In the genomic region with DNA sequence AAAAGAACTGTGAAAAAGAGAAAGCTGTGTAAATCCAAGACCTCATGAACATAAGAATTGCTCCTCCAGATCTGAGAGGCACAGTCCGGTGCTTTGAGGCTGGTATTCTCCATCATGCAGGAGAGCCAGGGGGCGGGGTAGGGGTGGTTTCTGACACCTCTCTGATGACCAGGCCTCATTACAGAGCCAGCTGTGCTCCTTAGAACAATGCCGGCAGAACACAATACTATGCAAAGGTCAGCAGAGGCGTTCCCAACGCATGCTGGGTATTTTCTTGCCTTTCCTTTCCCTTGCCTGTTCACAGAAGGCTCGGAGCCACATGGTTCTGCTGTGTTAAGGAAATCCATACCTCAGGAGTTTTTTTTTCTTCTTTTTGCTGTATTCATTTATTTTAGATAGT, we compare ENCODE assay signal across 22 cellular contexts.
DNase-seq lines count a peak whose midpoint lies in the region; ATAC-seq, FAIRE-seq and TF ChIP-seq lines count a peak whose summit lies in the region.
"Had no signal": no experiment of that assay in that cellular context is flagged by ENCODE, and none has a peak within 500 bp of the region (broad histone marks: within the 10 kb centered on the region; RNA-seq: fewer than 3 reads in every experiment).

No MANE protein-coding gene starts in this region.

- no peak overlapping the region for H3K14ac ChIP-seq in H1 (ENCODE audit: insufficient read length)

- H3K36me3 Mint-ChIP-seq in nephron progenitor cell (ENCODE audit: low read depth): no peaks in the 10 kb centered on the region
- no peaks in the 10 kb centered on the region for H3K36me3 Mint-ChIP-seq in Caco-2 (ENCODE audit: insufficient read depth, unreplicated experiment)
- H3K36me3 Mint-ChIP-seq: CD8-positive, alpha-beta T cell; IgD-negative memory B cell had no signal

- H3K27ac ChIP-seq in H1 (ENCODE audit: low read depth, low read length) (no peak overlapping the region), SK-N-SH (ENCODE audit: low read depth in 2 of 2, low read length in 1 of 2) (no peak overlapping the region), WERI-Rb-1 (no peak overlapping the region)
- H3K27ac ChIP-seq: SJSA1 had no signal

- no peak overlapping the region for H3K4me2 ChIP-seq in H1 (ENCODE audit: insufficient read depth in 1 of 2, low read depth in 2 of 2, low read length in 2 of 2)
- no peak overlapping the region for H3K4me2 ChIP-seq in SK-N-SH

- no peak overlapping the region for H3K18ac ChIP-seq in H1 (ENCODE audit: extremely low read depth, low read length)

- H3F3A ChIP-seq in SK-N-SH (replicated peaks; ENCODE audit: insufficient read depth): no peaks in the 10 kb centered on the region

- H2BK20ac ChIP-seq in H1 (ENCODE audit: low read length): no peak overlapping the region

- H3K4me1 Mint-ChIP-seq in nephron progenitor cell (peaks cover 28% of the 10 kb centered on the region), Caco-2 (ENCODE audit: low read depth, unreplicated experiment) (no peaks in the 10 kb centered on the region)
- H3K4me1 Mint-ChIP-seq: IgD-negative memory B cell had no signal

- TF ChIP-seq CTCF in H1 (IDR thresholded peaks at IDR 0.05; ENCODE audit: control extremely low read depth in 1 of 3, insufficient read depth in 1 of 3, low read depth in 1 of 3, low read length in 3 of 3) (no peak), nephron progenitor cell (IDR thresholded peaks at IDR 0.05) (no peak), omental fat pad (IDR thresholded peaks at IDR 0.05) (no peak), Caco-2 (IDR thresholded peaks at IDR 0.05; ENCODE audit: insufficient read depth in 1 of 2, low read depth in 1 of 2, low read length in 1 of 2, severe bottlenecking in 1 of 2, unreplicated experiment in 1 of 2) (no peak), SK-N-SH (IDR thresholded peaks at IDR 0.05) (no peak), WERI-Rb-1 (IDR thresholded peaks at IDR 0.05; ENCODE audit: low read depth, low read length) (no peak)

- H2BK15ac ChIP-seq in H1 (ENCODE audit: low read length): no peak overlapping the region

- H3K4ac ChIP-seq in H1 (replicated peaks; ENCODE audit: insufficient read length, low read depth, low read length): no peak overlapping the region

- H2BK5ac ChIP-seq in H1 (ENCODE audit: low read depth, low read length): no peak overlapping the region

- H3K27me3 Mint-ChIP-seq in nephron progenitor cell (ENCODE audit: low read depth, poor library complexity) (peaks cover 20% of the 10 kb centered on the region), Caco-2 (ENCODE audit: insufficient read depth, unreplicated experiment) (peaks cover 4% of the 10 kb centered on the region)

- intact Hi-C loops in Caco-2 (cut with micrococcal nuclease; ENCODE audit: unreplicated experiment): no loop called here

- no peak; a peak in 1 of 4 replicates for TF ChIP-seq RAD21 in H1 (IDR thresholded peaks at IDR 0.05 in 1 of 2, conservative IDR thresholded peaks at IDR 0.05 in 1 of 2; ENCODE audit: low read depth in 2 of 2, low read length in 2 of 2)
- TF ChIP-seq RAD21 in SK-N-SH (IDR thresholded peaks at IDR 0.05; ENCODE audit: low read length): no peak

- no peak overlapping the region for H2AK5ac ChIP-seq in H1 (ENCODE audit: low read depth, low read length)

- H3K79me1 ChIP-seq in H1 (ENCODE audit: low read depth, low read length): no peaks in the 10 kb centered on the region

- no peak overlapping the region for H3K4me3 Mint-ChIP-seq in nephron progenitor cell
- H3K4me3 Mint-ChIP-seq in Caco-2 (ENCODE audit: unreplicated experiment): no peak overlapping the region
- H3K4me3 Mint-ChIP-seq: CD8-positive, alpha-beta T cell; HFFc6; IgD-negative memory B cell had no signal

- no peak for TF ChIP-seq POLR2A in H1 (IDR thresholded peaks at IDR 0.05; ENCODE audit: control extremely low read depth in 1 of 2, low read depth in 2 of 2, low read length in 2 of 2)

- TF ChIP-seq EP300 in H1 (IDR thresholded peaks at IDR 0.05; ENCODE audit: borderline replicate concordance in 1 of 2, low read depth in 2 of 2, low read length in 2 of 2) (no peak), SK-N-SH (IDR thresholded peaks at IDR 0.05; ENCODE audit: borderline replicate concordance in 1 of 2, low read depth in 1 of 2, low read length in 1 of 2) (no peak)

- H3K9me3 ChIP-seq in H1 (ENCODE audit: insufficient read depth in 2 of 2, low read depth in 1 of 2, low read length in 1 of 2) (no peaks in the 10 kb centered on the region), Caco-2 (no peaks in the 10 kb centered on the region), SK-N-SH (no peaks in the 10 kb centered on the region), WERI-Rb-1 (ENCODE audit: severe bottlenecking) (no peaks in the 10 kb centered on the region)
- H3K9me3 ChIP-seq: SJSA1 had no signal

- FAIRE-seq in H1 (lab: Jason Lieb, UNC): peak; percentile 88
- FAIRE-seq: GM18507, H54 had no signal

- H3K9me3 Mint-ChIP-seq in nephron progenitor cell (peaks cover 20% of the 10 kb centered on the region), Caco-2 (ENCODE audit: unreplicated experiment) (no peaks in the 10 kb centered on the region)
- H3K9me3 Mint-ChIP-seq: HFFc6 had no signal

- no peaks in the 10 kb centered on the region for H3K79me2 ChIP-seq in H1 (ENCODE audit: control insufficient read depth in 1 of 2, insufficient read depth in 2 of 2, low read length in 2 of 2)
- no peaks in the 10 kb centered on the region for H3K79me2 ChIP-seq in SK-N-SH (ENCODE audit: insufficient read depth)

- no TSS peak for BruUV-seq in Caco-2 (replicated peaks; lab: Mats Ljungman, UMichigan)

- H3K56ac ChIP-seq in H1 (replicated peaks; ENCODE audit: insufficient read length, low read depth, low read length): no peak overlapping the region

- H4K91ac ChIP-seq in H1 (replicated peaks; ENCODE audit: insufficient read length, low read length): no peak overlapping the region

- H3K4me1 ChIP-seq in H1 (replicated peaks in 1 of 4; ENCODE audit: control insufficient read depth in 3 of 4, insufficient read depth in 4 of 4, low read length in 3 of 4): peaks cover 0 to 4% (median 0%) of the 10 kb centered on the region in 4 experiments; a peak in 2 of 7 replicates
- H3K4me1 ChIP-seq in Caco-2: no peaks in the 10 kb centered on the region
- H3K4me1 ChIP-seq in SK-N-SH (ENCODE audit: control insufficient read depth in 1 of 2, insufficient read depth in 2 of 2, low read depth in 1 of 2, low read length in 1 of 2): no peaks in the 10 kb centered on the region
- H3K4me1 ChIP-seq: SJSA1 had no signal

- no peaks in the 10 kb centered on the region for H3K9me2 ChIP-seq in SK-N-SH

- CTCF ChIA-PET in H1 (lab: Charles Lee; ENCODE audit: partially characterized antibody) (interaction anchor here (0.8 to 4.1 kb wide), 5 partner anchors 9 to 276 kb away, joined by 3 to 24 read pairs (median 4); partner anchors contain the start of gene DHX15), Caco-2 (lab: Charles Lee) (no interaction called here), SK-N-SH (lab: Yijun Ruan, JAX) (no interaction called here)

- H3K36me3 ChIP-seq in H1 (ENCODE audit: control insufficient read depth in 2 of 4, insufficient read depth in 4 of 4, low read length in 3 of 4): no peaks in the 10 kb centered on the region
- no peaks in the 10 kb centered on the region for H3K36me3 ChIP-seq in Caco-2 (ENCODE audit: control insufficient read depth, insufficient read depth, low read length)
- no peaks in the 10 kb centered on the region for H3K36me3 ChIP-seq in SK-N-SH (replicated peaks in 1 of 2; ENCODE audit: control insufficient read depth in 1 of 2, insufficient read depth in 2 of 2, low read length in 1 of 2)
- H3K36me3 ChIP-seq in WERI-Rb-1: no peaks in the 10 kb centered on the region
- H3K36me3 ChIP-seq: SJSA1 had no signal

- no peak overlapping the region for H4K8ac ChIP-seq in H1 (ENCODE audit: extremely low read depth, insufficient read depth, low read length)

- no peak overlapping the region for H3K23ac ChIP-seq in H1 (ENCODE audit: insufficient read length)

- DNase-seq in COLO668 (lab: John Stamatoyannopoulos, UW; ENCODE audit: unreplicated experiment) (peak; percentile 7), NCI-H2227 (lab: John Stamatoyannopoulos, UW; ENCODE audit: unreplicated experiment) (peak; percentile 32), H1 (ENCODE audit: low read depth in 1 of 2, low spot score in 2 of 2) (peak in 1 of 2 experiments; percentile 44), nephron progenitor cell (peak; percentile 15), omental fat pad (ENCODE audit: low spot score) (no peak), Caco-2 (no peak), SK-N-SH (no peak), WERI-Rb-1 (no peak)
- DNase-seq: 8988T; AML-193; C1 segment of cervical spinal cord; CD8-positive, alpha-beta T cell; GDM1; HFFc6; Kasumi-1; NCI-H1694 treated with DMSO at 0.1 percent for 48 hours; NCI-H82 had no signal

- H2BK12ac ChIP-seq in H1 (ENCODE audit: low read depth, low read length): no peak overlapping the region

- H2AFZ ChIP-seq in H1 (ENCODE audit: low read length): no peak overlapping the region
- H2AFZ ChIP-seq in SK-N-SH (ENCODE audit: low read depth): no peak overlapping the region

- no peak overlapping the region for H4K5ac ChIP-seq in H1 (ENCODE audit: insufficient read length, low read depth, low read length)

- H3K27me3 ChIP-seq in H1 (replicated peaks in 1 of 4; ENCODE audit: control insufficient read depth in 3 of 4, extremely low read depth in 1 of 4, insufficient read depth in 3 of 4, low read length in 3 of 4) (no peaks in the 10 kb centered on the region), Caco-2 (replicated peaks; ENCODE audit: control insufficient read depth, insufficient read depth, low read length) (no peaks in the 10 kb centered on the region), SK-N-SH (ENCODE audit: insufficient read depth) (no peaks in the 10 kb centered on the region; the same call in 1 of the 2 replicates), WERI-Rb-1 (ENCODE audit: insufficient read depth, low read depth, severe bottlenecking) (no peaks in the 10 kb centered on the region)
- H3K27me3 ChIP-seq: SJSA1 had no signal

- POLR2A ChIA-PET in H1 (lab: Charles Lee; ENCODE audit: partially characterized antibody): interaction anchor here (1.2 kb wide), 3 partner anchors 17 to 232 kb away, joined by 3 to 4 read pairs (median 3); no protein-coding TSS in a partner anchor
- POLR2A ChIA-PET in Caco-2 (lab: Charles Lee): no interaction called here
- POLR2A ChIA-PET in SK-N-SH (lab: Yijun Ruan, JAX): no interaction called here

- H2BK120ac ChIP-seq in H1 (replicated peaks; ENCODE audit: low read depth, low read length): no peak overlapping the region

- no peaks in the 10 kb centered on the region for H3K23me2 ChIP-seq in H1 (ENCODE audit: low read depth, low read length)

- no peak for ATAC-seq in omental fat pad (ENCODE audit: low FRiP score)
- ATAC-seq: CD8-positive, alpha-beta T cell; Right ventricle myocardium inferior had no signal

- 68% methylated on average over 6 of the region's 6 CpGs; no CpG with 5 or more reads in 1 of the 2 experiments for WGBS in H1 (ENCODE audit: extremely low coverage in 1 of 2, insufficient coverage in 1 of 2, insufficient read length in 1 of 2, insufficient replicate concordance in 2 of 2, low coverage in 1 of 2, low lambda C conversion rate in 2 of 2, missing lambda C conversion rate in 1 of 2), 2 experiments
- WGBS in SK-N-SH (ENCODE audit: low lambda C conversion rate): 48% methylated on average over 6 of the region's 6 CpGs

- no peak overlapping the region for H3K9ac ChIP-seq in H1 (replicated peaks in 1 of 4; ENCODE audit: extremely low read depth in 1 of 4, low read depth in 3 of 4, low read length in 3 of 4)
- H3K9ac ChIP-seq in SK-N-SH: no peak overlapping the region

- H3K27ac Mint-ChIP-seq in nephron progenitor cell: no peak overlapping the region
- H3K27ac Mint-ChIP-seq in Caco-2 (ENCODE audit: unreplicated experiment): no peak overlapping the region
- H3K27ac Mint-ChIP-seq: CD8-positive, alpha-beta T cell; HFFc6; IgD-negative memory B cell had no signal

- H3K4me3 ChIP-seq in H1 (ENCODE audit: extremely low read depth in 1 of 4, insufficient read depth in 2 of 4, low read depth in 3 of 4, low read length in 4 of 4) (no peak overlapping the region), Caco-2 (ENCODE audit: low read depth, low read length) (no peak overlapping the region), SK-N-SH (ENCODE audit: low read depth in 2 of 2, low read length in 1 of 2) (no peak overlapping the region), WERI-Rb-1 (ENCODE audit: low read depth, low read length) (no peak overlapping the region)
- H3K4me3 ChIP-seq: SJSA1 had no signal

- H4K20me1 ChIP-seq in H1 (replicated peaks in 1 of 2; ENCODE audit: control insufficient read depth in 1 of 2, insufficient read depth in 2 of 2, low read length in 2 of 2) (no peaks in the 10 kb centered on the region), SK-N-SH (ENCODE audit: insufficient read depth) (no peaks in the 10 kb centered on the region)

Comparison
In these comparisons a context has a peak if more than half of its experiments do, and no peak if none do; other contexts are left out.
1. DNase-seq: peak in COLO668 (single experiment), NCI-H2227 (single experiment) and nephron progenitor cell (single experiment); none in omental fat pad (single experiment), Caco-2 (0 of 2), SK-N-SH (single experiment) and WERI-Rb-1 (single experiment).